In the genomic region with DNA sequence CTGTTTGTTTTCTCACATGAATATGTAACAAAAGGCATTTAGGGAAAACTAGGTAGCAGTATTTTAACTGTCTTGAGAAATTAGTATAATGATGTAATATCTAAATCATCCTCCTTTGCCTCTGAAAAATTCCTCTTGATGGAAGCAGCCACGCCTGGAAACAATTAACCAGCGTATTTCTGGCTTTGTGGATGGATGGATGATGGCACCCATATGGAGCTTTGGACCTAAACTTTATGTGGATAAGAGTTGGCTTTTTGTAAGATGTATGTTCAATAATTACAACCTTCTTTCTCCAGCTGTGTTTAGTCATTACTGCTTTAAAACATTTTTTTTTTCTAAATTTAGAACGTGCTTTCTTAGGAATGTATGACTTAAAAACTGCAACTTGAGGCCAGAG, we compare ENCODE assay signal across 1 cellular context.
TF ChIP-seq lines count a peak whose summit lies in the region.

No MANE protein-coding gene starts in this region.

TF ChIP-seq in SK-N-SH treated with all-trans-retinoic acid at 6 μM for 48 hours, 23 proteins besides CTCF, POLR2A, EP300 and RAD21 (continued from another document):
- TF ChIP-seq, protein P1, sequence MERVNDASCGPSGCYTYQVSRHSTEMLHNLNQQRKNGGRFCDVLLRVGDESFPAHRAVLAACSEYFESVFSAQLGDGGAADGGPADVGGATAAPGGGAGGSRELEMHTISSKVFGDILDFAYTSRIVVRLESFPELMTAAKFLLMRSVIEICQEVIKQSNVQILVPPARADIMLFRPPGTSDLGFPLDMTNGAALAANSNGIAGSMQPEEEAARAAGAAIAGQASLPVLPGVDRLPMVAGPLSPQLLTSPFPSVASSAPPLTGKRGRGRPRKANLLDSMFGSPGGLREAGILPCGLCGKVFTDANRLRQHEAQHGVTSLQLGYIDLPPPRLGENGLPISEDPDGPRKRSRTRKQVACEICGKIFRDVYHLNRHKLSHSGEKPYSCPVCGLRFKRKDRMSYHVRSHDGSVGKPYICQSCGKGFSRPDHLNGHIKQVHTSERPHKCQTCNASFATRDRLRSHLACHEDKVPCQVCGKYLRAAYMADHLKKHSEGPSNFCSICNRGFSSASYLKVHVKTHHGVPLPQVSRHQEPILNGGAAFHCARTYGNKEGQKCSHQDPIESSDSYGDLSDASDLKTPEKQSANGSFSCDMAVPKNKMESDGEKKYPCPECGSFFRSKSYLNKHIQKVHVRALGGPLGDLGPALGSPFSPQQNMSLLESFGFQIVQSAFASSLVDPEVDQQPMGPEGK (CRISPR knock-in tag; IDR thresholded peaks at IDR 0.05; ENCODE audit: borderline replicate concordance) = no peak
- no peak for TF ChIP-seq ZFP3 (CRISPR knock-in tag; IDR thresholded peaks at IDR 0.05)
- no peak for TF ChIP-seq ZNF70 (CRISPR knock-in tag; IDR thresholded peaks at IDR 0.05)
- no peak for TF ChIP-seq TOX (CRISPR knock-in tag; IDR thresholded peaks at IDR 0.05; ENCODE audit: borderline replicate concordance)
- no peak for TF ChIP-seq ZNF8 (CRISPR knock-in tag; IDR thresholded peaks at IDR 0.05)
- TF ChIP-seq SNAI2 (CRISPR knock-in tag; IDR thresholded peaks at IDR 0.05) = no peak
- no peak for TF ChIP-seq ARNTL (CRISPR knock-in tag; IDR thresholded peaks at IDR 0.05; ENCODE audit: borderline replicate concordance, low read depth)
- no peak for TF ChIP-seq GLIS3 (CRISPR knock-in tag; IDR thresholded peaks at IDR 0.05)
- TF ChIP-seq ESRRG (CRISPR knock-in tag; IDR thresholded peaks at IDR 0.05) = no peak
TF ChIP-seq in SK-N-SH treated with all-trans-retinoic acid at 6 μM for 48 hours: peak in this region for 0.
